Comparison of ENCODE assay signal across 8 cellular contexts in the genomic region with DNA sequence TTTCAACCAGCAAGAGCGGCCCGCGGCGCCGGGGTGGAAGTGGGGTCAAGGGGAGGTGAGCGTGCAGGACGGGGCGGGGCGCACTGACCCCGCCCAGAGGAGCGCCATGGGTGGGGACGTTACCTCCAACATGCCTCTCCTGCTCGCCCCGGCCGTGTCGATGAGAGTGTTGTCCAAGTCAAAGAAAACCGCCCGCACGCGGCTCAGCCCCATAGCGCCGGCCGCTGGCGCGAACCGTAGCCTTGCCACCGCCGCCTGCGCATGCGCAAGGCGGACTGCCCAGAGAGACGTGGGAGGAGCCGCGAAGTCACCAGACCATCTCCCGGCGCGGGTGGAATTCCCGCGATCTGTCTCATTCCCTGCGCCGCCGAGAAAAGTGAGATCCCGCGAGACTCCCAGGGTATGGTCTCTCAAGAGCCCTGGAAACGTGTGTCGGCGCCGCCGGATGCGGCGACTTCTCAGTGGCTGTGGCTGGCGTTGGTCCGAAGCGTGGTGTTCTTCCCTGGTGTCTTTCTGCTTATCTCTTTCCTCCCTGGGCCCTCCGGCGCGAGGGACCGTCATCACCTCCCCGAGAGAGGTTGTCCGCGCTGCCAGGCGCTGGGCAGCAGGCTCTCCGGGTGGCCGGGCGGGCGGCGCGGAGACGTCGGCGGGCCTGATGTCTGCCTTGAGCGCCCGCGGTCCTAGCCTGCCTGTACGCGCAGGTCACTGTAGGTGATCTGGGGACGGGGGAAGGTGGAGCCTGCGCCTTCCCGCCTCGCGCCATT. TPM values are rescaled to one million over a fixed set of nuclear protein-coding genes. Genes with fewer than 3 reads are reported as not detected.
A peak's percentile ranks its signal among the peaks of the same experiment; 100 is the strongest.
DNase-seq lines count a peak whose midpoint lies in the region; ATAC-seq and TF ChIP-seq lines count a peak whose summit lies in the region.

A gene with protein sequence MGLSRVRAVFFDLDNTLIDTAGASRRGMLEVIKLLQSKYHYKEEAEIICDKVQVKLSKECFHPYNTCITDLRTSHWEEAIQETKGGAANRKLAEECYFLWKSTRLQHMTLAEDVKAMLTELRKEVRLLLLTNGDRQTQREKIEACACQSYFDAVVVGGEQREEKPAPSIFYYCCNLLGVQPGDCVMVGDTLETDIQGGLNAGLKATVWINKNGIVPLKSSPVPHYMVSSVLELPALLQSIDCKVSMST (minus strand): TSS at position 279 of the 764 bp plus-strand sequence. CDS start 66 bp downstream, at position 213.

- H3K27ac ChIP-seq in temporal lobe (ENCODE audit: low read depth, low read length): peak within 1 kb of the TSS; percentile 54

- CTCF ChIA-PET in GM10248 (lab: Yijun Ruan, JAX): no interaction called here

- TF ChIP-seq POLR2A in NB4 (IDR thresholded peaks at IDR 0.05; ENCODE audit: extremely low read depth, insufficient read length): peak; percentile 90

- peak; percentile 79 for ATAC-seq in HG02571 (IDR thresholded peaks at IDR 0.05; ENCODE audit: unreplicated experiment)

- DNase-seq in GM10248 (ENCODE audit: extremely low spot score) (peak; percentile 96), NB4 (ENCODE audit: low read depth) (peak; percentile 97), SK-N-DZ (ENCODE audit: low spot score) (peak; percentile 100), glomerular endothelial cell (ENCODE audit: extremely low read depth, low read depth, low spot score) (peak; percentile 90), occipital lobe (lab: John Stamatoyannopoulos, UW) (peak; percentile 92)
- peak; percentile 83 for DNase-seq in activated naive CD4-positive, alpha-beta T cell treated with anti-CD3 and anti-CD28 coated beads, Interleukin-2, amount 50 U/mL, for 16 hours

- peak within 1 kb of the TSS; percentile 81 for H3K4me3 ChIP-seq in NB4 (ENCODE audit: low read depth, low read length)

- TF ChIP-seq CTCF in GM10248 (IDR thresholded peaks at IDR 0.05; ENCODE audit: control extremely low read depth, extremely low read depth, low read depth, missing control alignments): no peak
- TF ChIP-seq CTCF in NB4 (IDR thresholded peaks at IDR 0.05; ENCODE audit: low read depth, low read length): no peak

- POLR2A ChIA-PET in GM10248 (lab: Yijun Ruan, JAX): no interaction called here

RNA-seq across cellular contexts. Expression of the gene that starts here (rescaled TPM):
- polyA plus RNA-seq in SK-N-DZ (2014; cell fraction: cytosol; rRNA removed): 11.9 and 12.9 TPM in 2 replicates
- 6.5 and 7.7 TPM in 2 replicates for polyA plus RNA-seq in SK-N-DZ (2014; cell fraction: nucleus; rRNA removed)
- total RNA-seq in glomerular endothelial cell (7.6 and 8.8 TPM in 2 replicates), occipital lobe (9.0 TPM), temporal lobe (3.0 TPM)

Comparison
In these comparisons a context has a peak if more than half of its experiments do, and no peak if none do; other contexts are left out.
1. Peak in every context shown above with its lines: DNase-seq, ATAC-seq, H3K4me3 ChIP-seq and H3K27ac ChIP-seq.